21 cellular contexts compared by ENCODE assay signal in the genomic region with DNA sequence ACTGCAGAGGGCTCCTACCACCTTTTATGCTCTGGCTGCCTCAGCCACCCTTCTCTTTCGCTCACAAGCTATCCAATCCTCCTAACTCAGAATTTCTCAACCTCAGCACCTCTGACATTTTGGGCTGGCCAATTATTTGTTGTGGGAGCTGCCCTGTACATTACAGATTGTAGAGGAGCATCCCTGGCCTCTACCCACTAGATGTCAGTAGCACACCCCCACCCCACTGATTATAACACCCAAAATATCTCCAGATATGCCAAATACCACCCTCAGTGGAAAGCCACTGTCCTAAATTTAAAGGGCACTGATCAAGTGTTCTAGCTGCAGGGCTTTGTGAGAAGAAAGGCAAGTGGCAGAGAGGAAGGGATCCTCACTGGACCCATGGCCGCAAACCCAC.
A peak's percentile ranks its signal among the peaks of the same experiment; 100 is the strongest.
DNase-seq lines count a peak whose midpoint lies in the region; ATAC-seq and TF ChIP-seq lines count a peak whose summit lies in the region.
"Had no signal": no experiment of that assay in that cellular context is flagged by ENCODE, and none has a peak within 500 bp of the region (broad histone marks: within the 10 kb centered on the region; RNA-seq: fewer than 3 reads in every experiment).

No MANE protein-coding gene starts in this region.

- peak overlapping the region in 1 of 2 donors; percentile 15 for H3K27ac ChIP-seq in uterus
- H3K27ac ChIP-seq: neutrophil had no signal

- peaks cover 16% of the 10 kb centered on the region for H3K4me1 Mint-ChIP-seq in nephron
- H3K4me1 Mint-ChIP-seq in endothelial cell (ENCODE audit: unreplicated experiment) = no peaks in the 10 kb centered on the region
- H3K4me1 Mint-ChIP-seq: activated CD4-positive, alpha-beta T cell treated with anti-CD3 and anti-CD28 coated beads for 36 hours; activated naive CD4-positive, alpha-beta T cell treated with anti-CD3 and anti-CD28 coated beads, Interleukin-2, amount 50 U/mL, for 24 hours; stimulated activated naive B cell treated with anti-CD40 and anti-IgM and Interleukin-4, amounts not matched to agents 10 μg/mL and 1 μg/mL and 100 μg/mL, for 72 hours had no signal

- H3K36me3 Mint-ChIP-seq in nephron (ENCODE audit: low read depth) (no peaks in the 10 kb centered on the region), endothelial cell (ENCODE audit: low read depth, unreplicated experiment) (no peaks in the 10 kb centered on the region)
- H3K36me3 Mint-ChIP-seq: activated naive CD4-positive, alpha-beta T cell treated with anti-CD3 and anti-CD28 coated beads, Interleukin-2, amount 50 U/mL, for 24 hours; stimulated activated naive B cell treated with anti-CD40 and anti-IgM and Interleukin-4, amounts not matched to agents 10 μg/mL and 1 μg/mL and 100 μg/mL, for 72 hours had no signal

- H3K4me1 ChIP-seq in BE2C (no peaks in the 10 kb centered on the region), uterus (no peaks in the 10 kb centered on the region)

- H3K27ac Mint-ChIP-seq in nephron = peak overlapping the region; percentile 6 to 50 (median 17)
- no peak overlapping the region for H3K27ac Mint-ChIP-seq in endothelial cell (ENCODE audit: unreplicated experiment)
- H3K27ac Mint-ChIP-seq: activated CD4-positive, alpha-beta T cell treated with anti-CD3 and anti-CD28 coated beads for 36 hours; activated naive CD4-positive, alpha-beta T cell treated with anti-CD3 and anti-CD28 coated beads, Interleukin-2, amount 50 U/mL, for 24 hours; effector memory CD8-positive, alpha-beta T cell; stimulated activated naive B cell treated with anti-CD40 and anti-IgM and Interleukin-4, amounts not matched to agents 10 μg/mL and 1 μg/mL and 100 μg/mL, for 72 hours; T-helper 2 cell treated with Interferon-gamma antibody and Interleukin-4, amounts not matched to agents 5 μg/mL and 100 μg/mL, for 36 hours had no signal

- H3K27me3 Mint-ChIP-seq in nephron (ENCODE audit: low read depth) (peaks cover 7% of the 10 kb centered on the region), endothelial cell (ENCODE audit: unreplicated experiment) (peaks cover 7% of the 10 kb centered on the region)
- H3K27me3 Mint-ChIP-seq: activated CD4-positive, alpha-beta T cell treated with anti-CD3 and anti-CD28 coated beads for 36 hours; activated naive CD4-positive, alpha-beta T cell treated with anti-CD3 and anti-CD28 coated beads, Interleukin-2, amount 50 U/mL, for 24 hours; effector memory CD8-positive, alpha-beta T cell; stimulated activated naive B cell treated with anti-CD40 and anti-IgM and Interleukin-4, amounts not matched to agents 10 μg/mL and 1 μg/mL and 100 μg/mL, for 72 hours had no signal

- H3K4me3 Mint-ChIP-seq in nephron (no peak overlapping the region), endothelial cell (ENCODE audit: unreplicated experiment) (no peak overlapping the region)
- H3K4me3 Mint-ChIP-seq: activated CD4-positive, alpha-beta T cell treated with anti-CD3 and anti-CD28 coated beads for 36 hours; activated naive CD4-positive, alpha-beta T cell treated with anti-CD3 and anti-CD28 coated beads, Interleukin-2, amount 50 U/mL, for 24 hours; effector memory CD8-positive, alpha-beta T cell; stimulated activated naive B cell treated with anti-CD40 and anti-IgM and Interleukin-4, amounts not matched to agents 10 μg/mL and 1 μg/mL and 100 μg/mL, for 72 hours; T-helper 2 cell treated with Interferon-gamma antibody and Interleukin-4, amounts not matched to agents 5 μg/mL and 100 μg/mL, for 36 hours had no signal

- in situ Hi-C loops in SK-MEL-5 (cut with HindIII; ENCODE audit: low pct_unique_long_range_greater_than_20kb, low sequenced_read_pairs) = no loop called here

- H3K9me3 ChIP-seq in BE2C = no peaks in the 10 kb centered on the region
- H3K9me3 ChIP-seq in uterus = no peaks in the 10 kb centered on the region
- H3K9me3 ChIP-seq: neutrophil had no signal

- TF ChIP-seq POLR2A in uterus (IDR thresholded peaks at IDR 0.05) = no peak

- H3K4me3 ChIP-seq in BE2C (ENCODE audit: low read depth, low read length) (no peak overlapping the region), uterus (no peak overlapping the region)
- H3K4me3 ChIP-seq: gastroesophageal sphincter had no signal

- no peaks in the 10 kb centered on the region for H3K27me3 ChIP-seq in BE2C
- no peaks in the 10 kb centered on the region for H3K27me3 ChIP-seq in uterus
- H3K27me3 ChIP-seq: gastroesophageal sphincter, neutrophil had no signal

- no peaks in the 10 kb centered on the region for H3K9me3 Mint-ChIP-seq in nephron
- no peaks in the 10 kb centered on the region for H3K9me3 Mint-ChIP-seq in endothelial cell (ENCODE audit: unreplicated experiment)
- H3K9me3 Mint-ChIP-seq: activated naive CD4-positive, alpha-beta T cell treated with anti-CD3 and anti-CD28 coated beads, Interleukin-2, amount 50 U/mL, for 24 hours; stimulated activated naive B cell treated with anti-CD40 and anti-IgM and Interleukin-4, amounts not matched to agents 10 μg/mL and 1 μg/mL and 100 μg/mL, for 72 hours; T-helper 2 cell treated with Interferon-gamma antibody and Interleukin-4, amounts not matched to agents 5 μg/mL and 100 μg/mL, for 36 hours had no signal

- intact Hi-C loops in Right ventricle myocardium inferior (cut with DNase I) = no loop called here
- intact Hi-C loops in uterus (cut with DNase I; ENCODE audit: low total_unique reads) = no loop called here

- peak; percentile 26 for ATAC-seq in Right ventricle myocardium inferior
- ATAC-seq: activated CD4-positive, alpha-beta T cell treated with anti-CD3 and anti-CD28 coated beads for 36 hours; effector memory CD8-positive, alpha-beta T cell; HCT116 had no signal

- H3K36me3 ChIP-seq in BE2C (no peaks in the 10 kb centered on the region), uterus (no peaks in the 10 kb centered on the region)
- H3K36me3 ChIP-seq: gastroesophageal sphincter, neutrophil had no signal

- TF ChIP-seq CTCF in BE2C (IDR thresholded peaks at IDR 0.05; ENCODE audit: low read depth, low read length) (0 out of 2 replicates have a peak, but pooled peaks have one; percentile 4), nephron (IDR thresholded peaks at IDR 0.05; ENCODE audit: unreplicated experiment in 3 of 3) (no peak), uterus (IDR thresholded peaks at IDR 0.05) (no peak), endothelial cell (IDR thresholded peaks at IDR 0.05; ENCODE audit: unreplicated experiment) (no peak)

- DNase-seq in BE2C (no peak), SK-MEL-5 (ENCODE audit: low read depth, low spot score) (peak; percentile 67), Right ventricle myocardium inferior (ENCODE audit: missing footprints) (no peak), uterus (no peak), NCI-H2107 treated with DMSO at 0.1 percent for 48 hours (lab: John Stamatoyannopoulos, UW; ENCODE audit: unreplicated experiment) (no peak), endothelial cell (ENCODE audit: low spot score) (no peak)
- no peak for DNase-seq in stimulated activated CD4-positive, alpha-beta T cell treated with anti-CD3 and anti-CD28 coated beads, Interleukin-4, amount 100 ng/mL, for 24 hours
- DNase-seq: activated CD4-positive, alpha-beta T cell treated with anti-CD3 and anti-CD28 coated beads for 36 hours; caudate nucleus; effector memory CD8-positive, alpha-beta T cell; NCI-H1092; NCI-H2171 treated with DMSO at 0.1 percent for 48 hours; SIG-M5; small intestine; stimulated activated naive B cell treated with anti-CD40 and anti-IgM and Interleukin-4, amounts not matched to agents 10 μg/mL and 1 μg/mL and 100 μg/mL, for 72 hours had no signal
